Comparison of ENCODE assay signal across 20 cellular contexts in genomic region chr15:27933562-27933961, GRCh38.
DNase-seq lines count a peak whose midpoint lies in the region; ATAC-seq and TF ChIP-seq lines count a peak whose summit lies in the region.
"Had no signal": no experiment of that assay in that cellular context is flagged by ENCODE, and none has a peak within 500 bp of the region (broad histone marks: within the 10 kb centered on the region; RNA-seq: fewer than 3 reads in every experiment).

No MANE protein-coding gene starts in this region.

- no peaks in the 10 kb centered on the region for H3K36me3 ChIP-seq in naive thymus-derived CD4-positive, alpha-beta T cell (ENCODE audit: control insufficient read depth in 2 of 3, insufficient read depth in 3 of 3, low read length in 3 of 3)
- H3K36me3 ChIP-seq in osteoblast (ENCODE audit: insufficient read depth, low read length): no peaks in the 10 kb centered on the region
- H3K36me3 ChIP-seq: BE2C; BLaER1 treated with 17β-estradiol and CSF1 and Interleukin-3, amounts not matched to agents 10 nM and 100 nM; HAP-1 had no signal

- no peak overlapping the region for H3K27ac Mint-ChIP-seq in naive thymus-derived CD4-positive, alpha-beta T cell
- H3K27ac Mint-ChIP-seq in stimulated activated naive CD8-positive, alpha-beta T cell treated with anti-CD3 and anti-CD28 coated beads, Interleukin-15, amount 100 ng/mL, for 72 hours: no peak overlapping the region
- H3K27ac Mint-ChIP-seq: CD14-positive monocyte; CD4-positive, alpha-beta T cell; CD8-positive, alpha-beta memory T cell; HFFc6 had no signal

- H3K27me3 ChIP-seq in naive thymus-derived CD4-positive, alpha-beta T cell (ENCODE audit: control insufficient read depth in 2 of 2, insufficient read depth in 2 of 2, low read length in 2 of 2): no peaks in the 10 kb centered on the region
- no peaks in the 10 kb centered on the region for H3K27me3 ChIP-seq in osteoblast (ENCODE audit: insufficient read depth, low read length)
- H3K27me3 ChIP-seq: BE2C; BLaER1 treated with 17β-estradiol and CSF1 and Interleukin-3, amounts not matched to agents 10 nM and 100 nM had no signal

- peaks cover 5 to 34% (median 16%) of the 10 kb centered on the region in 11 donors for H3K9me3 Mint-ChIP-seq in naive thymus-derived CD4-positive, alpha-beta T cell
- peaks cover 18 to 21% of the 10 kb centered on the region in 2 donors for H3K9me3 Mint-ChIP-seq in stimulated activated naive CD8-positive, alpha-beta T cell treated with anti-CD3 and anti-CD28 coated beads, Interleukin-15, amount 100 ng/mL, for 72 hours

- intact Hi-C loops in naive thymus-derived CD4-positive, alpha-beta T cell (cut with micrococcal nuclease): no loop called here

- ATAC-seq in naive thymus-derived CD4-positive, alpha-beta T cell: no peak
- ATAC-seq in stimulated activated naive CD8-positive, alpha-beta T cell treated with anti-CD3 and anti-CD28 coated beads, Interleukin-15, amount 100 ng/mL, for 72 hours: no peak

- H3K27ac ChIP-seq in naive thymus-derived CD4-positive, alpha-beta T cell (ENCODE audit: low read depth, low read length): no peak overlapping the region
- no peak overlapping the region for H3K27ac ChIP-seq in osteoblast (ENCODE audit: low read depth, low read length)
- H3K27ac ChIP-seq: 22Rv1; BLaER1 treated with 17β-estradiol and CSF1 and Interleukin-3, amounts not matched to agents 10 nM and 100 nM had no signal

- H2AFZ ChIP-seq in osteoblast (ENCODE audit: low read length): no peak overlapping the region

- no peaks in the 10 kb centered on the region for H3K4me1 ChIP-seq in naive thymus-derived CD4-positive, alpha-beta T cell (ENCODE audit: control insufficient read depth in 2 of 2, insufficient read depth in 2 of 2, low read length in 2 of 2)
- no peaks in the 10 kb centered on the region for H3K4me1 ChIP-seq in osteoblast (ENCODE audit: insufficient read depth, low read length)
- H3K4me1 ChIP-seq: BE2C; BLaER1 treated with 17β-estradiol and CSF1 and Interleukin-3, amounts not matched to agents 10 nM and 100 nM; HAP-1 had no signal

- H3K79me2 ChIP-seq in osteoblast (ENCODE audit: insufficient read depth, low read length): no peaks in the 10 kb centered on the region

- no peak overlapping the region for H3K4me3 ChIP-seq in naive thymus-derived CD4-positive, alpha-beta T cell (ENCODE audit: low read length)
- H3K4me3 ChIP-seq in osteoblast (ENCODE audit: insufficient read depth, low read length): no peak overlapping the region
- H3K4me3 ChIP-seq: BLaER1 treated with 17β-estradiol and CSF1 and Interleukin-3, amounts not matched to agents 10 nM and 100 nM; HAP-1 had no signal

- H3K4me3 Mint-ChIP-seq in naive thymus-derived CD4-positive, alpha-beta T cell: no peak overlapping the region
- H3K4me3 Mint-ChIP-seq in stimulated activated naive CD8-positive, alpha-beta T cell treated with anti-CD3 and anti-CD28 coated beads, Interleukin-15, amount 100 ng/mL, for 72 hours: no peak overlapping the region
- H3K4me3 Mint-ChIP-seq: CD14-positive monocyte; CD4-positive, alpha-beta T cell; CD8-positive, alpha-beta memory T cell; HFFc6 had no signal

- no peaks in the 10 kb centered on the region for H3K4me1 Mint-ChIP-seq in naive thymus-derived CD4-positive, alpha-beta T cell
- H3K4me1 Mint-ChIP-seq in stimulated activated naive CD8-positive, alpha-beta T cell treated with anti-CD3 and anti-CD28 coated beads, Interleukin-15, amount 100 ng/mL, for 72 hours: no peaks in the 10 kb centered on the region
- H3K4me1 Mint-ChIP-seq: CD14-positive monocyte; CD8-positive, alpha-beta memory T cell had no signal

- peaks cover 0 to 9% (median 0%) of the 10 kb centered on the region in 3 experiments for H3K9me3 ChIP-seq in naive thymus-derived CD4-positive, alpha-beta T cell (ENCODE audit: control insufficient read depth in 2 of 3, low read length in 3 of 3)
- H3K9me3 ChIP-seq in osteoblast (ENCODE audit: low read depth, low read length): no peaks in the 10 kb centered on the region
- H3K9me3 ChIP-seq: BE2C, HAP-1 had no signal

- peaks cover 0 to 9% (median 8%) of the 10 kb centered on the region in 5 donors for H3K27me3 Mint-ChIP-seq in naive thymus-derived CD4-positive, alpha-beta T cell
- peaks cover 6% of the 10 kb centered on the region for H3K27me3 Mint-ChIP-seq in stimulated activated naive CD8-positive, alpha-beta T cell treated with anti-CD3 and anti-CD28 coated beads, Interleukin-15, amount 100 ng/mL, for 72 hours
- H3K27me3 Mint-ChIP-seq: CD4-positive, alpha-beta T cell had no signal

- POLR2A ChIA-PET in naive thymus-derived CD4-positive, alpha-beta T cell (lab: Charles Lee): no interaction called here

- peak; percentile 25 for DNase-seq in COLO829 (ENCODE audit: low spot score)
- peak; percentile 90 for DNase-seq in SK-MEL-5 (ENCODE audit: low read depth, low spot score)
- DNase-seq in foreskin melanocyte: peak; percentile 93
- no peak for DNase-seq in naive thymus-derived CD4-positive, alpha-beta T cell
- no peak for DNase-seq in osteoblast (ENCODE audit: insufficient read length, low spot score, missing footprints)
- DNase-seq in stimulated activated naive CD8-positive, alpha-beta T cell treated with anti-CD3 and anti-CD28 coated beads, Interleukin-15, amount 100 ng/mL, for 72 hours: no peak
- DNase-seq: AML-193; BE2C; Calu3; CD4-positive, alpha-beta T cell; CD8-positive, alpha-beta memory T cell; COR-L47; DMS53; DMS79 treated with DMSO at 0.1 percent for 48 hours; GOT3; HFFc6 had no signal

- H3K36me3 Mint-ChIP-seq in naive thymus-derived CD4-positive, alpha-beta T cell: peaks cover 0 to 5% (median 0%) of the 10 kb centered on the region in 5 donors
- H3K36me3 Mint-ChIP-seq: CD14-positive monocyte; CD8-positive, alpha-beta memory T cell had no signal

- H3K4me2 ChIP-seq in osteoblast (ENCODE audit: insufficient read depth, low read length): no peak overlapping the region
- H3K4me2 ChIP-seq: BLaER1 treated with 17β-estradiol and CSF1 and Interleukin-3, amounts not matched to agents 10 nM and 100 nM had no signal

- H4K20me1 ChIP-seq in osteoblast (ENCODE audit: insufficient read depth, low read length): no peaks in the 10 kb centered on the region
- H4K20me1 ChIP-seq: BLaER1 treated with 17β-estradiol and CSF1 and Interleukin-3, amounts not matched to agents 10 nM and 100 nM had no signal

- in situ Hi-C loops in SK-MEL-5 (cut with HindIII; ENCODE audit: low pct_unique_long_range_greater_than_20kb, low sequenced_read_pairs): no loop called here

- CTCF ChIA-PET in naive thymus-derived CD4-positive, alpha-beta T cell (lab: Charles Lee): no interaction called here

- TF ChIP-seq CTCF in osteoblast (IDR thresholded peaks at IDR 0.05; ENCODE audit: extremely low read depth, low read depth, low read length): no peak

Comparison
In these comparisons a context has a peak if more than half of its experiments do, and no peak if none do; other contexts are left out.
1. DNase-seq: peak in COLO829 (single experiment), SK-MEL-5 (single experiment) and foreskin melanocyte (single experiment); none in naive thymus-derived CD4-positive, alpha-beta T cell (0 of 9), osteoblast (single experiment) and stimulated activated naive CD8-positive, alpha-beta T cell treated with anti-CD3 and anti-CD28 coated beads, Interleukin-15, amount 100 ng/mL, for 72 hours (0 of 2).